Comparison of ENCODE assay signal across 27 cellular contexts in the genomic region with DNA sequence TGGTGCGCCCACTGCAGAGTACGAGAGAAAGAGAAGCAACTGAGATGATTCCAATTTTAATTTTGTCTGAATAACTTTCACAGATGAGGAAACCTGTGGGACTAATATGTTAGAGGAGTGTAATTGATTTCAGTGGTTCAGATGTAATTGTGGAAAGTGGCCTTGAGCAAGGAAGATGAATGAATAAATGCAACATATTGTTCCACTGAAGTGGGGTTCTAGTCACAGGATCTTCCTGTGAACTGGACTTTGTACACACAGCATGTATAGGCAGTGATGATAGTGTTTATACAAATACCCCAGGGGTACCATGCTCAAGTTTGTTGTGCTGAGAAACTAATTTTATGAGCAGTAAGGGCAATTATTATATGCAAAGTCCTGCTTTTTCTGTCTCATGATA.
"Had no signal": no experiment of that assay in that cellular context is flagged by ENCODE, and none has a peak within 500 bp of the region (broad histone marks: within the 10 kb centered on the region; RNA-seq: fewer than 3 reads in every experiment).

No MANE protein-coding gene starts in this region.

- H3K4me1 Mint-ChIP-seq: T-cell had no signal

- ATAC-seq: T-cell had no signal

- H3K4me1 ChIP-seq: Peyer's patch, SJSA1 had no signal

- H3K36me3 Mint-ChIP-seq: T-cell had no signal

- H3K9ac ChIP-seq: SK-N-SH had no signal

- H3K4me3 Mint-ChIP-seq: T-cell; T-helper 1 cell treated with Interleukin-12 subunit alpha and Interleukin-12 subunit beta and Interleukin-4 antibody, amounts not matched to agents 30 μg/mL and 1 μg/mL, for 36 hours had no signal

- H3K4me3 ChIP-seq: MG63, PC-9, Peyer's patch, SJSA1 had no signal

- H3K27ac ChIP-seq: HL-60, PC-9, Peyer's patch, SJSA1 had no signal

- H3K9me3 Mint-ChIP-seq: T-helper 1 cell treated with Interleukin-12 subunit alpha and Interleukin-12 subunit beta and Interleukin-4 antibody, amounts not matched to agents 30 μg/mL and 1 μg/mL, for 36 hours had no signal

- H3K9me3 ChIP-seq: MG63, Peyer's patch, SJSA1, SK-N-SH had no signal

- DNase-seq: KBM-7; MG63; NCI-H1092 treated with DMSO at 0.1 percent for 48 hours; NCI-H1436; NCI-H187; NCI-H2029; NCI-H2081 treated with DMSO at 0.1 percent for 48 hours; NCI-H2171; NCI-H226; NCI-H446; NCI-H510A; NCI-H524 treated with DMSO at 0.1 percent for 48 hours; NCI-H69; NCI-H774; NK-92 treated with Interleukin-12 subunit alpha and Interleukin-12 subunit beta, amount 100 ng/mL, for 24 hours; OCI-M1; PC-9; Peyer's patch; Right ventricle myocardium superior; RPMI8226; SIG-M5; SK-N-SH; SW 1271; T-cell had no signal

- H3K9me2 ChIP-seq: SK-N-SH had no signal

- H3K36me3 ChIP-seq: MG63, Peyer's patch, SJSA1 had no signal

- H3K27me3 Mint-ChIP-seq: T-cell had no signal

- H3K27ac Mint-ChIP-seq: T-cell; T-helper 1 cell treated with Interleukin-12 subunit alpha and Interleukin-12 subunit beta and Interleukin-4 antibody, amounts not matched to agents 30 μg/mL and 1 μg/mL, for 36 hours had no signal

- H2AFZ ChIP-seq: PC-9 had no signal

- H3K4me2 ChIP-seq: PC-9, SK-N-SH had no signal

- H3K27me3 ChIP-seq: MG63, Peyer's patch, SJSA1 had no signal
